ENCODE assay signal across 9 cellular contexts in genomic region chr18:54946149-54946581, GRCh38. TPM values are rescaled to one million over a fixed set of nuclear protein-coding genes. Genes with fewer than 3 reads are reported as not detected.
DNase-seq lines count a peak whose midpoint lies in the region; ATAC-seq and TF ChIP-seq lines count a peak whose summit lies in the region.
"Had no signal": no experiment of that assay in that cellular context is flagged by ENCODE, and none has a peak within 500 bp of the region (broad histone marks: within the 10 kb centered on the region; RNA-seq: fewer than 3 reads in every experiment).

No MANE protein-coding gene starts in this region.

- CTCF ChIA-PET in HEK293 (lab: Yijun Ruan, JAX), result interaction anchor here (0.5 to 0.8 kb wide), 3 partner anchors 22 to 543 kb away, joined by 3 read pairs; no protein-coding TSS in a partner anchor

- peak overlapping the region; percentile 22 for H3K4me3 ChIP-seq in HEK293 (ENCODE audit: low read depth, low read length)
- H3K4me3 ChIP-seq in MG63, result peak overlapping the region; percentile 49
- peak overlapping the region; percentile 25 for H3K4me3 ChIP-seq in lower leg skin (ENCODE audit: low read depth, poor library complexity, severe bottlenecking)

- peak; percentile 88 for ATAC-seq in GM18517 (IDR thresholded peaks at IDR 0.05; ENCODE audit: unreplicated experiment)
- peak; percentile 88 for ATAC-seq in activated naive CD8-positive, alpha-beta T cell treated with anti-CD3 and anti-CD28 coated beads, Interleukin-2, amount 10 ng/mL, durations not matched to agents 7 days and 5 days (ENCODE audit: low read depth)

- no peak for TF ChIP-seq POLR2A in lower leg skin (IDR thresholded peaks at IDR 0.05)

- peaks cover 10% of the 10 kb centered on the region for H3K4me1 Mint-ChIP-seq in activated naive CD8-positive, alpha-beta T cell treated with anti-CD3 and anti-CD28 coated beads, Interleukin-2, amount 10 ng/mL, durations not matched to agents 7 days and 5 days

- 21 to 25% methylated on average over 7 of the region's 7 CpGs for WGBS in lower leg skin, 2 donors

- H3K27me3 ChIP-seq in MG63, result no peaks in the 10 kb centered on the region

- no peak for TF ChIP-seq CTCF in HEK293 (tag by site-specific recombination; IDR thresholded peaks at IDR 0.05)
- TF ChIP-seq CTCF in lower leg skin (IDR thresholded peaks at IDR 0.05), result no peak

- no peaks in the 10 kb centered on the region for H3K36me3 ChIP-seq in HEK293 (ENCODE audit: control insufficient read depth in 2 of 2, insufficient read depth in 1 of 2, low read length in 2 of 2)
- H3K36me3 ChIP-seq in MG63, result no peaks in the 10 kb centered on the region

- H3K27ac Mint-ChIP-seq in activated naive CD8-positive, alpha-beta T cell treated with anti-CD3 and anti-CD28 coated beads, Interleukin-2, amount 10 ng/mL, durations not matched to agents 7 days and 5 days, result peak overlapping the region; percentile 86

- POLR2A ChIA-PET in HEK293 (lab: Yijun Ruan, JAX), result no interaction called here
- POLR2A ChIA-PET in activated naive CD8-positive, alpha-beta T cell treated with anti-CD3 and anti-CD28 coated beads, Interleukin-2, amount 10 ng/mL, durations not matched to agents 7 days and 5 days (lab: Charles Lee), result no interaction called here

- intact Hi-C loops in lower leg skin (cut with DNase I; ENCODE audit: low total_unique reads), result no loop called here

- H3K27ac ChIP-seq in HEK293 (ENCODE audit: extremely low read depth, low read depth, low read length), result no peak overlapping the region

- H3K9me3 ChIP-seq in HEK293 (ENCODE audit: control insufficient read depth, insufficient read depth, low read depth, low read length) (no peaks in the 10 kb centered on the region), MG63 (no peaks in the 10 kb centered on the region)

- no peaks in the 10 kb centered on the region for H3K36me3 Mint-ChIP-seq in activated naive CD8-positive, alpha-beta T cell treated with anti-CD3 and anti-CD28 coated beads, Interleukin-2, amount 10 ng/mL, durations not matched to agents 7 days and 5 days

- peaks cover 29% of the 10 kb centered on the region for H3K4me1 ChIP-seq in HEK293 (ENCODE audit: control insufficient read depth, insufficient read depth, low read length)

- no peaks in the 10 kb centered on the region for H3K9me3 Mint-ChIP-seq in activated naive CD8-positive, alpha-beta T cell treated with anti-CD3 and anti-CD28 coated beads, Interleukin-2, amount 10 ng/mL, durations not matched to agents 7 days and 5 days

- H3K4me3 Mint-ChIP-seq in activated naive CD8-positive, alpha-beta T cell treated with anti-CD3 and anti-CD28 coated beads, Interleukin-2, amount 10 ng/mL, durations not matched to agents 7 days and 5 days, result peak overlapping the region; percentile 88

- DNase-seq in MG63, result peak; percentile 45
- DNase-seq in activated naive CD8-positive, alpha-beta T cell treated with anti-CD3 and anti-CD28 coated beads, Interleukin-2, amount 10 ng/mL, durations not matched to agents 7 days and 5 days, result peak; percentile 47
- DNase-seq in lower leg skin (ENCODE audit: low spot score in 2 of 2), result no peak
- DNase-seq in cortex of kidney (lab: John Stamatoyannopoulos, UW), result no peak
- no peak for DNase-seq in cerebellar nuclear complex (lab: John Stamatoyannopoulos, UW)
- DNase-seq in globus pallidus (ENCODE audit: low spot score), result no peak

- peaks cover 5% of the 10 kb centered on the region for H3K27me3 Mint-ChIP-seq in activated naive CD8-positive, alpha-beta T cell treated with anti-CD3 and anti-CD28 coated beads, Interleukin-2, amount 10 ng/mL, durations not matched to agents 7 days and 5 days

TF ChIP-seq in HEK293, 187 proteins besides CTCF, POLR2A, EP300 and RAD21:
- TF ChIP-seq ATF2 (tag by site-specific recombination; IDR thresholded peaks at IDR 0.05; ENCODE audit: low read depth) (no peak), ZSCAN16 (tag by site-specific recombination; IDR thresholded peaks at IDR 0.05) (no peak), ZNF48 (tag by site-specific recombination; IDR thresholded peaks at IDR 0.05) (no peak), ZBTB17 (tag by site-specific recombination; IDR thresholded peaks at IDR 0.05) (peak; percentile 67), ZNF426 (tag by site-specific recombination; IDR thresholded peaks at IDR 0.05) (no peak), ZFP37 (tag by site-specific recombination; IDR thresholded peaks at IDR 0.05) (0 out of 2 replicates have a peak, but pooled peaks have one; percentile 31), ZNF335 (tag by site-specific recombination; conservative IDR thresholded peaks at IDR 0.05) (0 out of 2 replicates have a peak, but pooled peaks have one; percentile 32)
- TF ChIP-seq, protein P1, sequence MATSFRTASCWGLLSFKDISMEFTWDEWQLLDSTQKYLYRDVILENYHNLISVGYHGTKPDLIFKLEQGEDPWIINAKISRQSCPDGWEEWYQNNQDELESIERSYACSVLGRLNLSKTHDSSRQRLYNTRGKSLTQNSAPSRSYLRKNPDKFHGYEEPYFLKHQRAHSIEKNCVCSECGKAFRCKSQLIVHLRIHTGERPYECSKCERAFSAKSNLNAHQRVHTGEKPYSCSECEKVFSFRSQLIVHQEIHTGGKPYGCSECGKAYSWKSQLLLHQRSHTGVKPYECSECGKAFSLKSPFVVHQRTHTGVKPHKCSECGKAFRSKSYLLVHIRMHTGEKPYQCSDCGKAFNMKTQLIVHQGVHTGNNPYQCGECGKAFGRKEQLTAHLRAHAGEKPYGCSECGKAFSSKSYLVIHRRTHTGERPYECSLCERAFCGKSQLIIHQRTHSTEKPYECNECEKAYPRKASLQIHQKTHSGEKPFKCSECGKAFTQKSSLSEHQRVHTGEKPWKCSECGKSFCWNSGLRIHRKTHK (tag by site-specific recombination; IDR thresholded peaks at IDR 0.05), result no peak

RNA-seq across cellular contexts. Expression of gene CCDC68, which starts 13.1 kb away (rescaled TPM):
- 0.46 and 1.5 TPM in 2 replicates for total RNA-seq in MG63 (2014; rRNA removed; shearing (Covaris generic); ENCODE audit: low replicate concordance)
- not detected for total RNA-seq in activated naive CD8-positive, alpha-beta T cell treated with anti-CD3 and anti-CD28 coated beads, Interleukin-2, amount 10 ng/mL, durations not matched to agents 7 days and 5 days
- total RNA-seq in lower leg skin, result 1 to 10 TPM; 1.1 to 1.5 (median 1.3) TPM
- total RNA-seq: activated CD8-positive, alpha-beta memory T cell treated with anti-CD3 and anti-CD28 coated beads for 36 hours had no signal

Comparison
In these comparisons a context has a peak if more than half of its experiments do, and no peak if none do; other contexts are left out.
1. DNase-seq: peak in MG63 (single experiment) and activated naive CD8-positive, alpha-beta T cell treated with anti-CD3 and anti-CD28 coated beads, Interleukin-2, amount 10 ng/mL, durations not matched to agents 7 days and 5 days (single experiment); none in lower leg skin (0 of 2), cortex of kidney (single experiment), cerebellar nuclear complex (0 of 2) and globus pallidus (single experiment).
2. Peak in every context shown above with its lines, with median percentiles within 50 percentile points of each other: H3K4me3 ChIP-seq.